ENCODE assay signal across 9 cellular contexts in the genomic region with DNA sequence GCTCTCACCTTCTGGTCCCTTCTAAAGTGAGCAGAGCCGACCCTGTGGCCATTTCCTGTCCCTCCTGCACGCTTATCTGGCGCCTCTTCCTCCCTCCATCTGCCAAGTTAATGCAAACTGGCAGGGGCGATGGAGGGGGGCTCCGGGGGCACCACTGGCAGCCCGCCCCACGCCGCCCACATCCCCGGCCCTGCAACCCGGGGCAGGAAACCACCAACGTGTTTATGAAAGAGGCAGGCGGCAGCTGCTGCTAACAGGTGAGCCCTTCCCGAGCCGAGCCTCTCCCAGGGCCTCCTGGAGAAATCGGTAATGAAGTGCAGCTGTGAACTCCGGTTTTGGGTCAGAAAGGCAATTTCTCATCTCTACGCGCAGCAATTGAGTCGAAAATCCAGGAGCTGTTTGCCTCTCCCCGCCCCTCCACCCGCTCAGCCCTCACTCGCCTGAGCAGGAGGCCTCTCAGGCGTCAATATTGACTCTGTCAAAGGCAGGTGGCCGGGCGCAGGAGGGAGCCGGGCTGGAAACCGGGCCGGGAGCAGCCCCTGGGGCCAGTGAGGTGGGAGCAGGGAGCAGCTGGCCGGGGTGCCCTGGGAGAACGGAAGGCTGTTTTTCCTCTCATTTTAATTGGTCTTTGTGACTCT.
DNase-seq lines count a peak whose midpoint lies in the region; ATAC-seq and TF ChIP-seq lines count a peak whose summit lies in the region.
"Had no signal": no experiment of that assay in that cellular context is flagged by ENCODE, and none has a peak within 500 bp of the region (broad histone marks: within the 10 kb centered on the region; RNA-seq: fewer than 3 reads in every experiment).

No MANE protein-coding gene starts in this region.

- WGBS in trophoblast cell (ENCODE audit: extremely low coverage, insufficient coverage, insufficient read length): no CpG with 5 or more reads among the region's 30 CpGs

- H2BK12ac ChIP-seq in trophoblast cell (ENCODE audit: low read length): no peak overlapping the region

- no peak overlapping the region for H4K12ac ChIP-seq in trophoblast cell (ENCODE audit: low read depth, low read length)

- no peak overlapping the region for H3K4ac ChIP-seq in trophoblast cell (ENCODE audit: low read depth, low read length)

- H3K36me3 ChIP-seq in mucosa of descending colon (ENCODE audit: low read depth) (no peaks in the 10 kb centered on the region), trophoblast cell (ENCODE audit: control insufficient read depth in 1 of 2, insufficient read depth in 2 of 2, low read length in 2 of 2) (no peaks in the 10 kb centered on the region)

- H2AK5ac ChIP-seq in trophoblast cell (ENCODE audit: low read length): no peak overlapping the region

- H4K8ac ChIP-seq in trophoblast cell (ENCODE audit: low read depth, low read length): no peak overlapping the region

- no peaks in the 10 kb centered on the region for H3K9me3 Mint-ChIP-seq in activated CD4-positive, alpha-beta T cell treated with anti-CD3 and anti-CD28 coated beads, Interleukin-2, amount 10 ng/mL, durations not matched to agents 7 days and 5 days
- H3K9me3 Mint-ChIP-seq: T-helper 1 cell treated with Interleukin-12 subunit alpha and Interleukin-12 subunit beta and Interleukin-4 antibody, amounts not matched to agents 30 μg/mL and 1 μg/mL, for 36 hours had no signal

- H3K4me2 ChIP-seq in trophoblast cell (ENCODE audit: low read length): no peak overlapping the region

- no peak overlapping the region for H3K9ac ChIP-seq in trophoblast cell (ENCODE audit: low read length)

- no peaks in the 10 kb centered on the region for H3K36me3 Mint-ChIP-seq in activated CD4-positive, alpha-beta T cell treated with anti-CD3 and anti-CD28 coated beads, Interleukin-2, amount 10 ng/mL, durations not matched to agents 7 days and 5 days (ENCODE audit: low read depth)

- no peak overlapping the region for H2AFZ ChIP-seq in trophoblast cell (ENCODE audit: insufficient read depth, low read length, poor library complexity)

- peak; percentile 74 for ATAC-seq in mucosa of descending colon

- no peak overlapping the region for H4K91ac ChIP-seq in trophoblast cell (ENCODE audit: low read depth, low read length)

- H3K9me3 ChIP-seq in mucosa of descending colon (no peaks in the 10 kb centered on the region), trophoblast cell (ENCODE audit: insufficient read depth, low read depth, low read length) (no peaks in the 10 kb centered on the region)

- no peak for TF ChIP-seq CTCF in mucosa of descending colon (IDR thresholded peaks at IDR 0.05)

- H3K79me2 ChIP-seq in trophoblast cell (ENCODE audit: control insufficient read depth, insufficient read depth, low read length, poor library complexity): no peaks in the 10 kb centered on the region

- H2BK5ac ChIP-seq in trophoblast cell (ENCODE audit: low read depth, low read length, poor library complexity): no peak overlapping the region

- H3K14ac ChIP-seq in trophoblast cell (ENCODE audit: low read length): no peak overlapping the region

- H3K4me3 ChIP-seq in mucosa of descending colon: no peak overlapping the region
- no peak overlapping the region for H3K4me3 ChIP-seq in trophoblast cell (ENCODE audit: low read depth, low read length)

- no peak overlapping the region for H2BK120ac ChIP-seq in trophoblast cell (ENCODE audit: insufficient read depth, low read length, poor library complexity)

- CTCF ChIA-PET in activated CD4-positive, alpha-beta T cell treated with anti-CD3 and anti-CD28 coated beads, Interleukin-2, amount 10 ng/mL, durations not matched to agents 7 days and 5 days (lab: Charles Lee): interaction anchor here (1.3 to 1.6 kb wide), 2 partner anchors 13 to 28 kb away, joined by 3 to 5 read pairs; no protein-coding TSS in a partner anchor

- peaks cover 22% of the 10 kb centered on the region for H3K4me1 Mint-ChIP-seq in activated CD4-positive, alpha-beta T cell treated with anti-CD3 and anti-CD28 coated beads, Interleukin-2, amount 10 ng/mL, durations not matched to agents 7 days and 5 days

- no peak overlapping the region for H3K23ac ChIP-seq in trophoblast cell (ENCODE audit: low read length)

- peak; percentile 97 for DNase-seq in COR-L47 (lab: John Stamatoyannopoulos, UW)
- peak; percentile 72 for DNase-seq in NCI-H1436 treated with DMSO at 0.1 percent for 48 hours (lab: John Stamatoyannopoulos, UW)
- peak; percentile 45 for DNase-seq in activated CD4-positive, alpha-beta T cell treated with anti-CD3 and anti-CD28 coated beads, Interleukin-2, amount 10 ng/mL, durations not matched to agents 7 days and 5 days
- peak; percentile 73 to 88 (median 80) for DNase-seq in mucosa of descending colon
- no peak for DNase-seq in EL
- no peak for DNase-seq in DMS114 treated with DMSO at 0.1 percent for 48 hours (lab: John Stamatoyannopoulos, UW; ENCODE audit: unreplicated experiment)
- DNase-seq in iPS-NIHi11 (ENCODE audit: low spot score): no peak
- DNase-seq in trophoblast cell: no peak

- H3K18ac ChIP-seq in trophoblast cell (ENCODE audit: low read length): no peak overlapping the region

- H3K27me3 ChIP-seq in trophoblast cell (ENCODE audit: insufficient read depth, low read length): no peaks in the 10 kb centered on the region

- no peak overlapping the region for H3K27ac ChIP-seq in trophoblast cell (ENCODE audit: low read depth, low read length)

- no peaks in the 10 kb centered on the region for H3K79me1 ChIP-seq in trophoblast cell (ENCODE audit: low read length)

- peak overlapping the region; percentile 79 for H3K27ac Mint-ChIP-seq in activated CD4-positive, alpha-beta T cell treated with anti-CD3 and anti-CD28 coated beads, Interleukin-2, amount 10 ng/mL, durations not matched to agents 7 days and 5 days
- H3K27ac Mint-ChIP-seq: T-helper 1 cell treated with Interleukin-12 subunit alpha and Interleukin-12 subunit beta and Interleukin-4 antibody, amounts not matched to agents 30 μg/mL and 1 μg/mL, for 36 hours had no signal

- intact Hi-C loops in mucosa of descending colon (cut with DNase I, micrococcal nuclease): no loop called here

- H3K27me3 Mint-ChIP-seq in activated CD4-positive, alpha-beta T cell treated with anti-CD3 and anti-CD28 coated beads, Interleukin-2, amount 10 ng/mL, durations not matched to agents 7 days and 5 days: peaks cover 2% of the 10 kb centered on the region

- H3K4me1 ChIP-seq in mucosa of descending colon (ENCODE audit: low read depth) (peaks cover 50% of the 10 kb centered on the region), trophoblast cell (ENCODE audit: control insufficient read depth in 1 of 2, insufficient read depth in 2 of 2, low read length in 2 of 2) (no peaks in the 10 kb centered on the region)

- no peak overlapping the region for H3K4me3 Mint-ChIP-seq in activated CD4-positive, alpha-beta T cell treated with anti-CD3 and anti-CD28 coated beads, Interleukin-2, amount 10 ng/mL, durations not matched to agents 7 days and 5 days
- H3K4me3 Mint-ChIP-seq: T-helper 1 cell treated with Interleukin-12 subunit alpha and Interleukin-12 subunit beta and Interleukin-4 antibody, amounts not matched to agents 30 μg/mL and 1 μg/mL, for 36 hours had no signal

- POLR2A ChIA-PET in activated CD4-positive, alpha-beta T cell treated with anti-CD3 and anti-CD28 coated beads, Interleukin-2, amount 10 ng/mL, durations not matched to agents 7 days and 5 days (lab: Charles Lee): no interaction called here

Comparison
In these comparisons a context has a peak if more than half of its experiments do, and no peak if none do; other contexts are left out.
1. DNase-seq: peak in COR-L47 (single experiment), NCI-H1436 treated with DMSO at 0.1 percent for 48 hours (single experiment), activated CD4-positive, alpha-beta T cell treated with anti-CD3 and anti-CD28 coated beads, Interleukin-2, amount 10 ng/mL, durations not matched to agents 7 days and 5 days (single experiment) and mucosa of descending colon (3 of 3); none in EL (single experiment), DMS114 treated with DMSO at 0.1 percent for 48 hours (single experiment), iPS-NIHi11 (single experiment) and trophoblast cell (0 of 2).